In the genomic region with DNA sequence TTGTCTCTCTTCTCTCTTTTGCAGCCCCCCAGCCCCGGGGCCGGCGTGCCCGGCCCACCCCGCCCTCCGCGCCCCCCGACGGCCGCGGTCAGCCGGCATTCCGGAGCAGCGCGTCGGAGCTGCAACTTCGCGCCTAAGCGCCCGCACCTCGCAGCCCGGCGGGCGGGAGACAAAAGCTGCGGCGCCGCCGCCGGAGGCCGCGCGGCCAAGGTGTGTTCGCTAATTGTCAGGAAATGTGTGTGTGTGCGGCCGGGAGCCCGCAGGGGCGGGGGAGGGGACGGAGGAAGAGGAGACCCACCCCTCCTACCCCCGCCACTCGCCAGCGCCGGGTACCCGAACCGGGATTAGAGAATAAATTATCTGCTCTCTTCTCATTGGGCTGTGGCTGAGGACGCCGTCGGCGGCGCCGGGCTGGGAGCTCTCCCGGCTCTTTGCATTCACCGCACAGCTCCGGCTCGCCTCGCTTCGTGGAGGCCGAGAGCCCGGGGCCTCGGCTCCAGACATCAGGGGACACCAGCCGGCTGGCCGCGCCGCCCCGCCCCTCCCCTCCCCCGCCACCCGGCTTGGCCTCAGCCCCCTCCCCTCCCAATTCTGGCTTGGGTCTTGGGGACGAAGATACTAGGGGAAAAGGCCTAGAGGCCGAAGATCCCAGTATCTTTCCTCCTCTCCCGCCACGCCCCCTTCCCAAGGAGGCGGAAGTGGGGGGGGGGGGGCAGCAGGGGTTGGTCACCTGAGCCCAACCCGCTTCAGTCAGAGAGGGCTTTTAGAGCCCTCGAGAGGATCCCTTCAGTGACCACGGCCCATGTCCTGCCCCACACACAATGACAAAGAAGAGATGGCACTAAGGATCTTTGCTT, we compare ENCODE assay signal across 8 cellular contexts. TPM values are rescaled to one million over a fixed set of nuclear protein-coding genes. Genes with fewer than 3 reads are reported as not detected.
DNase-seq lines count a peak whose midpoint lies in the region; ATAC-seq and TF ChIP-seq lines count a peak whose summit lies in the region.

No MANE protein-coding gene starts in this region.

- no peaks in the 10 kb centered on the region for H3K9me3 ChIP-seq in parathyroid adenoma (ENCODE audit: control insufficient read depth, low read length)

- H3K79me2 ChIP-seq in parathyroid adenoma = no peaks in the 10 kb centered on the region

- no peak for TF ChIP-seq CTCF in parathyroid adenoma (IDR thresholded peaks at IDR 0.05)

- no peak overlapping the region for H3K27ac ChIP-seq in parathyroid adenoma

- peak overlapping the region; percentile 55 for H3K4me2 ChIP-seq in parathyroid adenoma (ENCODE audit: low read length)

- H3K4me1 ChIP-seq in parathyroid adenoma = no peaks in the 10 kb centered on the region

- in situ Hi-C loops in G401 (cut with HindIII; ENCODE audit: low sequenced_read_pairs) = no loop called here

- no peaks in the 10 kb centered on the region for H3K36me3 ChIP-seq in parathyroid adenoma (ENCODE audit: control insufficient read depth, insufficient read depth, low read length)

- H3K27me3 ChIP-seq in parathyroid adenoma (ENCODE audit: control insufficient read depth, insufficient read depth, low read length) = peaks cover 11% of the 10 kb centered on the region

- H2AFZ ChIP-seq in parathyroid adenoma = peak overlapping the region; percentile 64

- no peak for ATAC-seq in HG03469 (IDR thresholded peaks at IDR 0.05; ENCODE audit: unreplicated experiment)

- no peak overlapping the region for H3K4me3 ChIP-seq in parathyroid adenoma (ENCODE audit: low read depth, low read length)

- no peak overlapping the region for H3K9ac ChIP-seq in parathyroid adenoma

- DNase-seq in G401 (ENCODE audit: low spot score) (peak; percentile 77), NCI-H2196 (lab: John Stamatoyannopoulos, UW; ENCODE audit: unreplicated experiment) (peak; percentile 62), cerebellar cortex (ENCODE audit: low spot score) (peak; percentile 72), CD1c-positive myeloid dendritic cell (ENCODE audit: extremely low spot score) (no peak), epidermal melanocyte (ENCODE audit: insufficient read length, low spot score) (no peak)
- no peak for DNase-seq in effector CD4-positive, alpha-beta T cell

RNA-seq across cellular contexts. Expression of a gene that starts 1.3 kb away (rescaled TPM):
- total RNA-seq in G401 (2014; rRNA removed; shearing (Covaris generic)) = 1.7 and 1.8 TPM in 2 replicates

RNA-seq across cellular contexts. Expression of a gene that starts 35.2 kb away (rescaled TPM):
- 13.2 and 15.0 TPM in 2 replicates for total RNA-seq in G401 (2014; rRNA removed; shearing (Covaris generic))

RNA-seq across cellular contexts. Expression of a gene that starts 47.4 kb away (rescaled TPM):
- 4.0 and 6.6 TPM in 2 replicates for total RNA-seq in G401 (2014; rRNA removed; shearing (Covaris generic))

Comparison
In these comparisons a context has a peak if more than half of its experiments do, and no peak if none do; other contexts are left out.
1. DNase-seq: peak in G401 (single experiment), NCI-H2196 (single experiment) and cerebellar cortex (single experiment); none in CD1c-positive myeloid dendritic cell (single experiment), epidermal melanocyte (single experiment) and effector CD4-positive, alpha-beta T cell (single experiment).